ENCODE assay signal across 1 cellular context in the genomic region with DNA sequence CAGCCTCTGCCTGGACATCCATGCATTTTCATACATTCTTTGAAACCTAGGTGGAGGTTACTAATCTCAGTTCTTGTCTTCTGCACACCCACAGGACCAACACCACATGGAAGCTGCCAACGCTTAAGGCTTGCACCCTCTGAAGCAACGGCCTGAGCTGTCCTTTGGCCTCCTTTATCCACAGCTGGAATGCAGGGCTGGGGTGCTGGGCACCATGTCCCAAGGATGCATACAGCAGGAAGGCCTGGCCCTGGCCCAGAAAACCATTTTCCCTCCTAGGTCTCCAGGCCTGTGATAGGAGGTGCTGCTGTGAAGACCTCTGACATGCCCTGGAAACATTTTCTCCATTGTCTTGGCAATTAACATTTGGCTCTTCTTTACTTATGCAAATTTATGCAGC.
TF ChIP-seq lines count a peak whose summit lies in the region.

No MANE protein-coding gene starts in this region.

TF ChIP-seq in GM23338, 12 proteins besides CTCF, POLR2A, EP300 and RAD21 (continued from another document):
- TF ChIP-seq EZH2 (IDR thresholded peaks at IDR 0.05; ENCODE audit: low read depth, unreplicated experiment) (no peak), POLR2AphosphoS5 (IDR thresholded peaks at IDR 0.05; ENCODE audit: low read depth) (no peak), CREB1 (CRISPR knock-in tag; IDR thresholded peaks at IDR 0.05; ENCODE audit: low read depth) (no peak), NANOG (IDR thresholded peaks at IDR 0.05; ENCODE audit: borderline replicate concordance) (no peak), ZNF114 (CRISPR knock-in tag; IDR thresholded peaks at IDR 0.05) (no peak), JUNB (IDR thresholded peaks at IDR 0.05; ENCODE audit: unreplicated experiment) (no peak), STAT1 (IDR thresholded peaks at IDR 0.05; ENCODE audit: unreplicated experiment) (no peak), EZH2phosphoT487 (IDR thresholded peaks at IDR 0.05; ENCODE audit: unreplicated experiment) (no peak), ZNF331 (CRISPR knock-in tag; IDR thresholded peaks at IDR 0.05; ENCODE audit: low read depth) (no peak)
- TF ChIP-seq, protein P1, sequence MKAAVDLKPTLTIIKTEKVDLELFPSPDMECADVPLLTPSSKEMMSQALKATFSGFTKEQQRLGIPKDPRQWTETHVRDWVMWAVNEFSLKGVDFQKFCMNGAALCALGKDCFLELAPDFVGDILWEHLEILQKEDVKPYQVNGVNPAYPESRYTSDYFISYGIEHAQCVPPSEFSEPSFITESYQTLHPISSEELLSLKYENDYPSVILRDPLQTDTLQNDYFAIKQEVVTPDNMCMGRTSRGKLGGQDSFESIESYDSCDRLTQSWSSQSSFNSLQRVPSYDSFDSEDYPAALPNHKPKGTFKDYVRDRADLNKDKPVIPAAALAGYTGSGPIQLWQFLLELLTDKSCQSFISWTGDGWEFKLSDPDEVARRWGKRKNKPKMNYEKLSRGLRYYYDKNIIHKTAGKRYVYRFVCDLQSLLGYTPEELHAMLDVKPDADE (IDR thresholded peaks at IDR 0.05) = no peak
- TF ChIP-seq, protein P2, sequence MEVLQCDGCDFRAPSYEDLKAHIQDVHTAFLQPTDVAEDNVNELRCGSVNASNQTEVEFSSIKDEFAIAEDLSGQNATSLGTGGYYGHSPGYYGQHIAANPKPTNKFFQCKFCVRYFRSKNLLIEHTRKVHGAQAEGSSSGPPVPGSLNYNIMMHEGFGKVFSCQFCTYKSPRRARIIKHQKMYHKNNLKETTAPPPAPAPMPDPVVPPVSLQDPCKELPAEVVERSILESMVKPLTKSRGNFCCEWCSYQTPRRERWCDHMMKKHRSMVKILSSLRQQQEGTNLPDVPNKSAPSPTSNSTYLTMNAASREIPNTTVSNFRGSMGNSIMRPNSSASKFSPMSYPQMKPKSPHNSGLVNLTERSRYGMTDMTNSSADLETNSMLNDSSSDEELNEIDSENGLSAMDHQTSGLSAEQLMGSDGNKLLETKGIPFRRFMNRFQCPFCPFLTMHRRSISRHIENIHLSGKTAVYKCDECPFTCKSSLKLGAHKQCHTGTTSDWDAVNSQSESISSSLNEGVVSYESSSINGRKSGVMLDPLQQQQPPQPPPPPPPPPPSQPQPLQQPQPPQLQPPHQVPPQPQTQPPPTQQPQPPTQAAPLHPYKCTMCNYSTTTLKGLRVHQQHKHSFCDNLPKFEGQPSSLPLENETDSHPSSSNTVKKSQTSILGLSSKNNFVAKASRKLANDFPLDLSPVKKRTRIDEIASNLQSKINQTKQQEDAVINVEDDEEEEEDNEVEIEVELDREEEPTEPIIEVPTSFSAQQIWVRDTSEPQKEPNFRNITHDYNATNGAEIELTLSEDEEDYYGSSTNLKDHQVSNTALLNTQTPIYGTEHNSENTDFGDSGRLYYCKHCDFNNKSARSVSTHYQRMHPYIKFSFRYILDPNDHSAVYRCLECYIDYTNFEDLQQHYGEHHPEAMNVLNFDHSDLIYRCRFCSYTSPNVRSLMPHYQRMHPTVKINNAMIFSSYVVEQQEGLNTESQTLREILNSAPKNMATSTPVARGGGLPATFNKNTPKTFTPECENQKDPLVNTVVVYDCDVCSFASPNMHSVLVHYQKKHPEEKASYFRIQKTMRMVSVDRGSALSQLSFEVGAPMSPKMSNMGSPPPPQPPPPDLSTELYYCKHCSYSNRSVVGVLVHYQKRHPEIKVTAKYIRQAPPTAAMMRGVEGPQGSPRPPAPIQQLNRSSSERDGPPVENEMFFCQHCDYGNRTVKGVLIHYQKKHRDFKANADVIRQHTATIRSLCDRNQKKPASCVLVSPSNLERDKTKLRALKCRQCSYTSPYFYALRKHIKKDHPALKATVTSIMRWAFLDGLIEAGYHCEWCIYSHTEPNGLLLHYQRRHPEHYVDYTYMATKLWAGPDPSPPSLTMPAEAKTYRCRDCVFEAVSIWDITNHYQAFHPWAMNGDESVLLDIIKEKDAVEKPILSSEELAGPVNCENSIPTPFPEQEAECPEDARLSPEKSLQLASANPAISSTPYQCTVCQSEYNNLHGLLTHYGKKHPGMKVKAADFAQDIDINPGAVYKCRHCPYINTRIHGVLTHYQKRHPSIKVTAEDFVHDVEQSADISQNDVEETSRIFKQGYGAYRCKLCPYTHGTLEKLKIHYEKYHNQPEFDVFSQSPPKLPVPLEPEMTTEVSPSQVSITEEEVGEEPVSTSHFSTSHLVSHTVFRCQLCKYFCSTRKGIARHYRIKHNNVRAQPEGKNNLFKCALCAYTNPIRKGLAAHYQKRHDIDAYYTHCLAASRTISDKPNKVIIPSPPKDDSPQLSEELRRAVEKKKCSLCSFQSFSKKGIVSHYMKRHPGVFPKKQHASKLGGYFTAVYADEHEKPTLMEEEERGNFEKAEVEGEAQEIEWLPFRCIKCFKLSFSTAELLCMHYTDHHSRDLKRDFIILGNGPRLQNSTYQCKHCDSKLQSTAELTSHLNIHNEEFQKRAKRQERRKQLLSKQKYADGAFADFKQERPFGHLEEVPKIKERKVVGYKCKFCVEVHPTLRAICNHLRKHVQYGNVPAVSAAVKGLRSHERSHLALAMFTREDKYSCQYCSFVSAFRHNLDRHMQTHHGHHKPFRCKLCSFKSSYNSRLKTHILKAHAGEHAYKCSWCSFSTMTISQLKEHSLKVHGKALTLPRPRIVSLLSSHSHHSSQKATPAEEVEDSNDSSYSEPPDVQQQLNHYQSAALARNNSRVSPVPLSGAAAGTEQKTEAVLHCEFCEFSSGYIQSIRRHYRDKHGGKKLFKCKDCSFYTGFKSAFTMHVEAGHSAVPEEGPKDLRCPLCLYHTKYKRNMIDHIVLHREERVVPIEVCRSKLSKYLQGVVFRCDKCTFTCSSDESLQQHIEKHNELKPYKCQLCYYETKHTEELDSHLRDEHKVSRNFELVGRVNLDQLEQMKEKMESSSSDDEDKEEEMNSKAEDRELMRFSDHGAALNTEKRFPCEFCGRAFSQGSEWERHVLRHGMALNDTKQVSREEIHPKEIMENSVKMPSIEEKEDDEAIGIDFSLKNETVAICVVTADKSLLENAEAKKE (CRISPR knock-in tag; IDR thresholded peaks at IDR 0.05) = no peak
